1 cellular context compared by ENCODE assay signal in the genomic region with DNA sequence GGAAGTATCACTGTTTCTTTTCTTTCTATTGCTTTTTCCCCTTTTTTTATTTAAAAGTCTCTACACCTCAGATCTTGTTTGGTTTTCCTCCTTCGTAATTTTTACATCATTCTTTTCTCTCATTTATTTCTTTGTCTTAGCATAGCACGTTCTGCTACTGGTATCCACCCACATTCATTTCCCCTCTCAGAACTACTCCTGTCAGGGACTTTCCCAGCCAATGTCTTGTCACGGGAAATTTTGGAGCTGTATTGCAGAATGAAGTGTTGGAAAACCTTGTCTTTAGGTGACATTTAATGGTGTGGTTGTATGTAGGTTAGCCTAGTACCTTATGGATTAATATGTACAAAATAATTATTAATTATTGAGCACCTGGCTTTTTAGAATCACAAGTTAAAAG.
A peak's percentile ranks its signal among the peaks of the same experiment; 100 is the strongest.
TF ChIP-seq lines count a peak whose summit lies in the region.

No MANE protein-coding gene starts in this region.

TF ChIP-seq in HepG2, 621 proteins besides CTCF, POLR2A, EP300 and RAD21:
- no peak for TF ChIP-seq FOXK2 (IDR thresholded peaks at IDR 0.05)
- TF ChIP-seq, protein P1, sequence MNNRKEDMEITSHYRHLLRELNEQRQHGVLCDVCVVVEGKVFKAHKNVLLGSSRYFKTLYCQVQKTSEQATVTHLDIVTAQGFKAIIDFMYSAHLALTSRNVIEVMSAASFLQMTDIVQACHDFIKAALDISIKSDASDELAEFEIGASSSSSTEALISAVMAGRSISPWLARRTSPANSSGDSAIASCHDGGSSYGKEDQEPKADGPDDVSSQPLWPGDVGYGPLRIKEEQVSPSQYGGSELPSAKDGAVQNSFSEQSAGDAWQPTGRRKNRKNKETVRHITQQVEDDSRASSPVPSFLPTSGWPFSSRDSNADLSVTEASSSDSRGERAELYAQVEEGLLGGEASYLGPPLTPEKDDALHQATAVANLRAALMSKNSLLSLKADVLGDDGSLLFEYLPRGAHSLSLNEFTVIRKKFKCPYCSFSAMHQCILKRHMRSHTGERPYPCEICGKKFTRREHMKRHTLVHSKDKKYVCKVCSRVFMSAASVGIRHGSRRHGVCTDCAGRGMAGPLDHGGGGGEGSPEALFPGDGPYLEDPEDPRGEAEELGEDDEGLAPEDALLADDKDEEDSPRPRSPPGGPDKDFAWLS (CRISPR knock-in tag; IDR thresholded peaks at IDR 0.05; ENCODE audit: borderline replicate concordance): 0 out of 2 replicates have a peak, but pooled peaks have one; percentile 0
